In genomic region chr11:86914836-86915519, GRCh38 we compare ENCODE assay signal across 1 cellular context.
TF ChIP-seq lines count a peak whose summit lies in the region.

No MANE protein-coding gene starts in this region.

TF ChIP-seq in HepG2, 621 proteins besides CTCF, POLR2A, EP300 and RAD21:
- no peak for TF ChIP-seq ZNF326 (CRISPR knock-in tag; IDR thresholded peaks at IDR 0.05; ENCODE audit: borderline replicate concordance)
- TF ChIP-seq GTF3A (CRISPR knock-in tag; conservative IDR thresholded peaks at IDR 0.05): no peak
- no peak for TF ChIP-seq ZMYM2 (CRISPR knock-in tag; IDR thresholded peaks at IDR 0.05)
- no peak for TF ChIP-seq ZHX1 (CRISPR knock-in tag; IDR thresholded peaks at IDR 0.05; ENCODE audit: low read depth)
- TF ChIP-seq RFXAP (CRISPR knock-in tag; IDR thresholded peaks at IDR 0.05; ENCODE audit: borderline replicate concordance): no peak
- TF ChIP-seq MEF2D (CRISPR knock-in tag; IDR thresholded peaks at IDR 0.05): no peak
- TF ChIP-seq TGIF2 (CRISPR knock-in tag; IDR thresholded peaks at IDR 0.05): no peak
- TF ChIP-seq MZF1 (CRISPR knock-in tag; IDR thresholded peaks at IDR 0.05; ENCODE audit: borderline replicate concordance): no peak
- no peak for TF ChIP-seq ISX (CRISPR knock-in tag; conservative IDR thresholded peaks at IDR 0.05)
- TF ChIP-seq SOX13 (IDR thresholded peaks at IDR 0.05): no peak
- TF ChIP-seq SOX13 (CRISPR knock-in tag; conservative IDR thresholded peaks at IDR 0.05 in 1 of 2, IDR thresholded peaks at IDR 0.05 in 1 of 2): no peak
- TF ChIP-seq THRA (CRISPR knock-in tag; IDR thresholded peaks at IDR 0.05; ENCODE audit: borderline replicate concordance): no peak
- TF ChIP-seq MYNN (CRISPR knock-in tag; IDR thresholded peaks at IDR 0.05; ENCODE audit: low read depth): no peak
- TF ChIP-seq E2F2 (CRISPR knock-in tag; IDR thresholded peaks at IDR 0.05; ENCODE audit: borderline replicate concordance): no peak
- no peak for TF ChIP-seq MAF1 (CRISPR knock-in tag; IDR thresholded peaks at IDR 0.05; ENCODE audit: borderline replicate concordance)
- no peak for TF ChIP-seq AFF4 (CRISPR knock-in tag; IDR thresholded peaks at IDR 0.05)
- no peak for TF ChIP-seq ZNF883 (CRISPR knock-in tag; IDR thresholded peaks at IDR 0.05; ENCODE audit: not compliant biosample characterization)
- TF ChIP-seq TFDP2 (CRISPR knock-in tag; IDR thresholded peaks at IDR 0.05): no peak
- TF ChIP-seq ZBTB25 (CRISPR knock-in tag; IDR thresholded peaks at IDR 0.05): no peak
